ENCODE assay signal across 1 cellular context in the genomic region with DNA sequence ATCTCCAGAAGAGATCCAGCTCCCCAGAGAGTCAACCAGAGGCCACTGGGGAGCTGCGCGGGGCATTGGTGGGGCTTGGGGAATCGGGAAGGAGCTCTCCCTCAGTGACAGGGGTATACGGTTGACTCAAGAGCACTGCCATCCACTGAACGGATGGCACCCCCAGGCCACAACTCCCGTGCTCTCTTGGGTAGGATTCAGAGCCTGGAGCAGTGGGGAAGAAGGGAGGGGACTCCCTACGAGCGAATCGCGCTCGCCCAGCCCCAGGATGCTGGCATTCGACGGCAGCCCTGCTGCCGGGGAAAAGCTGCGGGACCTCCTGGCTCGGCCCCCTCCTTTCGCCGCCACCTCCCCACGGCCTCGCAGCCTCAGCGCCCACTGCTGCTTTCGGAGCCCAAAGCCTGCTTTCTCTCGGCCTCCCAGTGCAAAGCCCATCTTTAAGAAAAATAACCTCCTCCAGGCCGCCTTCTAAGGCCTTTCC.
TF ChIP-seq lines count a peak whose summit lies in the region.

No MANE protein-coding gene starts in this region.

TF ChIP-seq in WTC11, 78 proteins besides CTCF, POLR2A, EP300 and RAD21 (continued from another document):
- TF ChIP-seq OVOL2 (CRISPR knock-in tag; IDR thresholded peaks at IDR 0.05; ENCODE audit: borderline replicate concordance) (no peak), MYBL2 (CRISPR knock-in tag; IDR thresholded peaks at IDR 0.05) (no peak), CBFB (CRISPR knock-in tag; IDR thresholded peaks at IDR 0.05; ENCODE audit: low read depth) (no peak), TCF7 (CRISPR knock-in tag; IDR thresholded peaks at IDR 0.05; ENCODE audit: low read depth) (no peak), RORB (CRISPR knock-in tag; IDR thresholded peaks at IDR 0.05) (no peak), NFATC4 (CRISPR knock-in tag; IDR thresholded peaks at IDR 0.05) (no peak), ZBTB21 (CRISPR knock-in tag; IDR thresholded peaks at IDR 0.05; ENCODE audit: borderline replicate concordance) (no peak), ZNF219 (CRISPR knock-in tag; IDR thresholded peaks at IDR 0.05; ENCODE audit: borderline replicate concordance) (no peak)
- TF ChIP-seq, protein P1, sequence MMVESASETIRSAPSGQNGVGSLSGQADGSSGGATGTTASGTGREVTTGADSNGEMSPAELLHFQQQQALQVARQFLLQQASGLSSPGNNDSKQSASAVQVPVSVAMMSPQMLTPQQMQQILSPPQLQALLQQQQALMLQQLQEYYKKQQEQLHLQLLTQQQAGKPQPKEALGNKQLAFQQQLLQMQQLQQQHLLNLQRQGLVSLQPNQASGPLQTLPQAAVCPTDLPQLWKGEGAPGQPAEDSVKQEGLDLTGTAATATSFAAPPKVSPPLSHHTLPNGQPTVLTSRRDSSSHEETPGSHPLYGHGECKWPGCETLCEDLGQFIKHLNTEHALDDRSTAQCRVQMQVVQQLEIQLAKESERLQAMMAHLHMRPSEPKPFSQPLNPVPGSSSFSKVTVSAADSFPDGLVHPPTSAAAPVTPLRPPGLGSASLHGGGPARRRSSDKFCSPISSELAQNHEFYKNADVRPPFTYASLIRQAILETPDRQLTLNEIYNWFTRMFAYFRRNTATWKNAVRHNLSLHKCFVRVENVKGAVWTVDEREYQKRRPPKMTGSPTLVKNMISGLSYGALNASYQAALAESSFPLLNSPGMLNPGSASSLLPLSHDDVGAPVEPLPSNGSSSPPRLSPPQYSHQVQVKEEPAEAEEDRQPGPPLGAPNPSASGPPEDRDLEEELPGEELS (CRISPR knock-in tag; IDR thresholded peaks at IDR 0.05): no peak
- TF ChIP-seq, protein P2, sequence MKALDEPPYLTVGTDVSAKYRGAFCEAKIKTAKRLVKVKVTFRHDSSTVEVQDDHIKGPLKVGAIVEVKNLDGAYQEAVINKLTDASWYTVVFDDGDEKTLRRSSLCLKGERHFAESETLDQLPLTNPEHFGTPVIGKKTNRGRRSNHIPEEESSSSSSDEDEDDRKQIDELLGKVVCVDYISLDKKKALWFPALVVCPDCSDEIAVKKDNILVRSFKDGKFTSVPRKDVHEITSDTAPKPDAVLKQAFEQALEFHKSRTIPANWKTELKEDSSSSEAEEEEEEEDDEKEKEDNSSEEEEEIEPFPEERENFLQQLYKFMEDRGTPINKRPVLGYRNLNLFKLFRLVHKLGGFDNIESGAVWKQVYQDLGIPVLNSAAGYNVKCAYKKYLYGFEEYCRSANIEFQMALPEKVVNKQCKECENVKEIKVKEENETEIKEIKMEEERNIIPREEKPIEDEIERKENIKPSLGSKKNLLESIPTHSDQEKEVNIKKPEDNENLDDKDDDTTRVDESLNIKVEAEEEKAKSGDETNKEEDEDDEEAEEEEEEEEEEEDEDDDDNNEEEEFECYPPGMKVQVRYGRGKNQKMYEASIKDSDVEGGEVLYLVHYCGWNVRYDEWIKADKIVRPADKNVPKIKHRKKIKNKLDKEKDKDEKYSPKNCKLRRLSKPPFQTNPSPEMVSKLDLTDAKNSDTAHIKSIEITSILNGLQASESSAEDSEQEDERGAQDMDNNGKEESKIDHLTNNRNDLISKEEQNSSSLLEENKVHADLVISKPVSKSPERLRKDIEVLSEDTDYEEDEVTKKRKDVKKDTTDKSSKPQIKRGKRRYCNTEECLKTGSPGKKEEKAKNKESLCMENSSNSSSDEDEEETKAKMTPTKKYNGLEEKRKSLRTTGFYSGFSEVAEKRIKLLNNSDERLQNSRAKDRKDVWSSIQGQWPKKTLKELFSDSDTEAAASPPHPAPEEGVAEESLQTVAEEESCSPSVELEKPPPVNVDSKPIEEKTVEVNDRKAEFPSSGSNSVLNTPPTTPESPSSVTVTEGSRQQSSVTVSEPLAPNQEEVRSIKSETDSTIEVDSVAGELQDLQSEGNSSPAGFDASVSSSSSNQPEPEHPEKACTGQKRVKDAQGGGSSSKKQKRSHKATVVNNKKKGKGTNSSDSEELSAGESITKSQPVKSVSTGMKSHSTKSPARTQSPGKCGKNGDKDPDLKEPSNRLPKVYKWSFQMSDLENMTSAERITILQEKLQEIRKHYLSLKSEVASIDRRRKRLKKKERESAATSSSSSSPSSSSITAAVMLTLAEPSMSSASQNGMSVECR (CRISPR knock-in tag; IDR thresholded peaks at IDR 0.05; ENCODE audit: borderline replicate concordance): no peak
